16 cellular contexts compared by ENCODE assay signal in the genomic region with DNA sequence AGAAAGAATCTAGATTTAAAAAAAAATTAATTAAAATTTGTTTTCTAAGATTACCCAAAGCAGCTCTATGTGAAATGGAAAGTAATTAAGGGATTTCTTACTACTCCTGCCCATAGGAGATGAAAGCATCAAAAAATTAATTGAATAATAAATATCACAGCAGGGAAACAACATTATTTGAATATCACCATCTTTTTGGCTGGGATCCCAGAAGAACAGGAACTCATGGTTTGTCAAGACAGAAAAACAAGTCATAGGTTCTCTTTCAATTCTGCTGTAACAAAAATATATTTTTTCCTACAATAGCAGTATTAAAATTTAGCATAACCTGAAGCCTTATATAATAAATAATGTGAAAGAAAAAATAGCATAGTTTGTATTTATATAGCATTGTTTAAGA.
DNase-seq lines count a peak whose midpoint lies in the region; TF ChIP-seq lines count a peak whose summit lies in the region.
"Had no signal": no experiment of that assay in that cellular context is flagged by ENCODE, and none has a peak within 500 bp of the region (broad histone marks: within the 10 kb centered on the region; RNA-seq: fewer than 3 reads in every experiment).

No MANE protein-coding gene starts in this region.

- H3K9me3 ChIP-seq in mammary epithelial cell (replicated peaks; ENCODE audit: insufficient read depth, low read length) = peaks cover 24% of the 10 kb centered on the region
- H3K9me3 ChIP-seq: MG63 had no signal

- H3K27me3 ChIP-seq in mammary epithelial cell (ENCODE audit: insufficient read depth, low read length) = no peaks in the 10 kb centered on the region
- H3K27me3 ChIP-seq: MG63 had no signal

- no peak overlapping the region for H3K4me3 ChIP-seq in mammary epithelial cell (replicated peaks in 1 of 3; ENCODE audit: insufficient read depth in 1 of 3, low read depth in 2 of 3, low read length in 3 of 3)
- no peak overlapping the region for H3K4me3 ChIP-seq in choroid plexus epithelial cell (ENCODE audit: low read depth, low read length)
- H3K4me3 ChIP-seq: MG63 had no signal

- H3K9me3 Mint-ChIP-seq in MCF 10A (ENCODE audit: unreplicated experiment) = peaks cover 9% of the 10 kb centered on the region
- peaks cover 1% of the 10 kb centered on the region for H3K9me3 Mint-ChIP-seq in activated naive CD4-positive, alpha-beta T cell treated with anti-CD3 and anti-CD28 coated beads for 36 hours

- TF ChIP-seq CTCF in MCF 10A (IDR thresholded peaks at IDR 0.05; ENCODE audit: unreplicated experiment) (no peak), mammary epithelial cell (conservative IDR thresholded peaks at IDR 0.05 in 1 of 2, IDR thresholded peaks at IDR 0.05 in 1 of 2; ENCODE audit: extremely low read depth in 1 of 2, insufficient read depth in 1 of 2, low read depth in 1 of 2, low read length in 2 of 2) (no peak), choroid plexus epithelial cell (conservative IDR thresholded peaks at IDR 0.05; ENCODE audit: low read depth, low read length) (no peak)

- no peak overlapping the region for H3K4me3 Mint-ChIP-seq in MCF 10A (ENCODE audit: unreplicated experiment)
- no peak overlapping the region for H3K4me3 Mint-ChIP-seq in activated naive CD4-positive, alpha-beta T cell treated with anti-CD3 and anti-CD28 coated beads for 36 hours
- H3K4me3 Mint-ChIP-seq: CD4-positive, alpha-beta T cell; T-helper 17 cell had no signal

- intact Hi-C loops in MCF 10A (cut with micrococcal nuclease) (no loop called here), mammary epithelial cell (cut with micrococcal nuclease) (no loop called here)
- intact Hi-C loops in activated naive CD4-positive, alpha-beta T cell treated with anti-CD3 and anti-CD28 coated beads for 36 hours (cut with micrococcal nuclease) = no loop called here

- dilution Hi-C loops in mammary epithelial cell (cut with HindIII; ENCODE audit: low sequenced_read_pairs) = no loop called here

- no peaks in the 10 kb centered on the region for H3K4me1 ChIP-seq in mammary epithelial cell (ENCODE audit: insufficient read depth, low read length)

- H3K9ac ChIP-seq in mammary epithelial cell (ENCODE audit: insufficient read depth, low read length) = no peak overlapping the region

- no peaks in the 10 kb centered on the region for H3K79me2 ChIP-seq in mammary epithelial cell (ENCODE audit: insufficient read depth, low read length)

- H3K27me3 Mint-ChIP-seq in MCF 10A (ENCODE audit: insufficient read depth, unreplicated experiment) = no peaks in the 10 kb centered on the region
- no peaks in the 10 kb centered on the region for H3K27me3 Mint-ChIP-seq in activated naive CD4-positive, alpha-beta T cell treated with anti-CD3 and anti-CD28 coated beads for 36 hours (ENCODE audit: low read depth)
- H3K27me3 Mint-ChIP-seq: CD4-positive, alpha-beta T cell; T-helper 17 cell had no signal

- H2AFZ ChIP-seq in mammary epithelial cell (ENCODE audit: low read depth, low read length) = no peak overlapping the region

- no peak overlapping the region for H3K27ac Mint-ChIP-seq in MCF 10A (ENCODE audit: low read depth, unreplicated experiment)
- H3K27ac Mint-ChIP-seq in activated naive CD4-positive, alpha-beta T cell treated with anti-CD3 and anti-CD28 coated beads for 36 hours = no peak overlapping the region
- H3K27ac Mint-ChIP-seq: CD4-positive, alpha-beta T cell; T-helper 17 cell had no signal

- in situ Hi-C loops in mammary epithelial cell (cut with MboI; ENCODE audit: low sequenced_read_pairs in 2 of 2) = no loop called here

- POLR2A ChIA-PET in MCF 10A (lab: Yijun Ruan, JAX) = interaction anchor here (0.6 kb wide), 1 partner anchor 31 kb away, joined by 3 read pairs; no protein-coding TSS in a partner anchor

- no peak overlapping the region for H3K27ac ChIP-seq in mammary epithelial cell (ENCODE audit: insufficient read depth, low read depth, low read length)

- no peaks in the 10 kb centered on the region for H3K36me3 ChIP-seq in mammary epithelial cell (ENCODE audit: insufficient read depth, low read length)
- H3K36me3 ChIP-seq: MG63 had no signal

- no TSS peak for BruUV-seq in MCF 10A (replicated peaks; lab: Mats Ljungman, UMichigan)
- BruUV-seq in mammary epithelial cell (replicated peaks; lab: Mats Ljungman, UMichigan) = no TSS peak

- no peaks in the 10 kb centered on the region for H3K36me3 Mint-ChIP-seq in MCF 10A (ENCODE audit: insufficient read depth, unreplicated experiment)
- no peaks in the 10 kb centered on the region for H3K36me3 Mint-ChIP-seq in activated naive CD4-positive, alpha-beta T cell treated with anti-CD3 and anti-CD28 coated beads for 36 hours (ENCODE audit: low read depth)

- CTCF ChIA-PET in MCF 10A (lab: Yijun Ruan, JAX) = no interaction called here
- CTCF ChIA-PET in mammary epithelial cell (lab: Charles Lee; ENCODE audit: low non-redundant PET) = no interaction called here
- CTCF ChIA-PET in activated naive CD4-positive, alpha-beta T cell treated with anti-CD3 and anti-CD28 coated beads for 36 hours (lab: Charles Lee) = no interaction called here

- DNase-seq in MCF 10A (ENCODE audit: unreplicated experiment) (peak; percentile 27), mammary epithelial cell (no peak), NCI-H446 treated with DMSO at 0.1 percent for 48 hours (lab: John Stamatoyannopoulos, UW) (peak; percentile 65), choroid plexus epithelial cell (ENCODE audit: low read depth) (peak; percentile 1), pulmonary artery endothelial cell (ENCODE audit: low read depth, low spot score) (peak; percentile 60), LoVo (ENCODE audit: low spot score) (no peak), NCI-H1436 (lab: John Stamatoyannopoulos, UW) (no peak)
- DNase-seq in activated naive CD4-positive, alpha-beta T cell treated with anti-CD3 and anti-CD28 coated beads for 36 hours = no peak
- DNase-seq: CD4-positive, alpha-beta T cell; KBM-7; MG63; NCI-H1092 treated with DMSO at 0.1 percent for 48 hours; NCI-H187; NCI-H510A; SHP77; T-helper 17 cell had no signal

- H3K4me1 Mint-ChIP-seq in MCF 10A (ENCODE audit: insufficient read depth, unreplicated experiment) = peaks cover 7% of the 10 kb centered on the region
- H3K4me1 Mint-ChIP-seq in activated naive CD4-positive, alpha-beta T cell treated with anti-CD3 and anti-CD28 coated beads for 36 hours (ENCODE audit: low read depth) = no peaks in the 10 kb centered on the region
- H3K4me1 Mint-ChIP-seq: T-helper 17 cell had no signal

- H3K4me2 ChIP-seq in mammary epithelial cell (ENCODE audit: insufficient read depth, low read depth, low read length) = no peak overlapping the region

- H4K20me1 ChIP-seq in mammary epithelial cell (ENCODE audit: insufficient read depth, low read length) = no peaks in the 10 kb centered on the region

Comparison
In these comparisons a context has a peak if more than half of its experiments do, and no peak if none do; other contexts are left out.
1. DNase-seq: peak in MCF 10A (single experiment), NCI-H446 treated with DMSO at 0.1 percent for 48 hours (single experiment), choroid plexus epithelial cell (single experiment) and pulmonary artery endothelial cell (single experiment); none in mammary epithelial cell (single experiment), activated naive CD4-positive, alpha-beta T cell treated with anti-CD3 and anti-CD28 coated beads for 36 hours (single experiment), LoVo (single experiment) and NCI-H1436 (single experiment).